ENCODE assay signal across 8 cellular contexts in genomic region chr12:106954462-106955376, GRCh38. TPM values are rescaled to one million over a fixed set of nuclear protein-coding genes. Genes with fewer than 3 reads are reported as not detected.
A peak's percentile ranks its signal among the peaks of the same experiment; 100 is the strongest.
DNase-seq lines count a peak whose midpoint lies in the region; ATAC-seq and TF ChIP-seq lines count a peak whose summit lies in the region.

No MANE protein-coding gene starts in this region.

- no peaks in the 10 kb centered on the region for H3K36me3 ChIP-seq in Peyer's patch

- H3K4me3 ChIP-seq in AG10803 (ENCODE audit: low read length) (peak overlapping the region; percentile 76), Peyer's patch (peak overlapping the region; percentile 95 to 98 (median 98))

- H3K4me1 ChIP-seq in Peyer's patch, result peaks cover 0 to 30% (median 3%) of the 10 kb centered on the region in 4 donors

- DNase-seq in AG10803 (ENCODE audit: low read depth) (peak; percentile 47), Peyer's patch (peak; percentile 27 to 60 (median 52)), cerebellum (ENCODE audit: low spot score) (peak; percentile 15), left lobe of liver (ENCODE audit: low spot score) (peak; percentile 54), LoVo (ENCODE audit: low spot score) (no peak)
- peak; percentile 42 to 76 (median 44) for DNase-seq in stimulated activated naive CD4-positive, alpha-beta T cell (lab: John Stamatoyannopoulos, UW)

- ATAC-seq in GM19372 (IDR thresholded peaks at IDR 0.05; ENCODE audit: low read depth, unreplicated experiment) (peak; percentile 13), left lobe of liver (peak; percentile 0), HG03097 (IDR thresholded peaks at IDR 0.05; ENCODE audit: low FRiP score, unreplicated experiment) (no peak)

- no peaks in the 10 kb centered on the region for H3K9me3 ChIP-seq in Peyer's patch

- no peaks in the 10 kb centered on the region for H3K27me3 ChIP-seq in Peyer's patch

- H3K27ac ChIP-seq in Peyer's patch, result peak overlapping the region; percentile 94 to 98 (median 97)

- TF ChIP-seq CTCF in AG10803 (conservative IDR thresholded peaks at IDR 0.05; ENCODE audit: low read length), result no peak
- no peak for TF ChIP-seq CTCF in Peyer's patch (IDR thresholded peaks at IDR 0.05)

- no peak for TF ChIP-seq POLR2A in Peyer's patch (IDR thresholded peaks at IDR 0.05)

RNA-seq across cellular contexts. Expression of gene TMEM263, which starts 1.0 kb away (rescaled TPM):
- total RNA-seq in Peyer's patch, result 10 to 100 TPM; 14.2 to 30.5 (median 28.1) TPM
- 44.4 TPM for total RNA-seq in cerebellum
- 23.2 TPM for total RNA-seq in left lobe of liver

RNA-seq across cellular contexts. Expression of gene MTERF2, which starts 32.2 kb away (rescaled TPM):
- total RNA-seq in Peyer's patch (10 to 100 TPM; 10.9 to 19.0 (median 14.8) TPM), cerebellum (22.4 TPM), left lobe of liver (10.6 TPM)
